Comparison of ENCODE assay signal across 10 cellular contexts in genomic region chr2:17658251-17658843, GRCh38.
DNase-seq lines count a peak whose midpoint lies in the region; ATAC-seq and TF ChIP-seq lines count a peak whose summit lies in the region.
"Had no signal": no experiment of that assay in that cellular context is flagged by ENCODE, and none has a peak within 500 bp of the region (broad histone marks: within the 10 kb centered on the region; RNA-seq: fewer than 3 reads in every experiment).

No MANE protein-coding gene starts in this region.

- no peaks in the 10 kb centered on the region for H3K27me3 Mint-ChIP-seq in Calu3 (ENCODE audit: unreplicated experiment)
- H3K27me3 Mint-ChIP-seq: naive B cell had no signal

- H3K4me3 Mint-ChIP-seq in Calu3 (ENCODE audit: low read depth, unreplicated experiment): no peak overlapping the region
- H3K4me3 Mint-ChIP-seq: naive B cell had no signal

- intact Hi-C loops in Calu3 (cut with micrococcal nuclease; ENCODE audit: unreplicated experiment): no loop called here

- no peak for TF ChIP-seq CTCF in Calu3 (IDR thresholded peaks at IDR 0.05; ENCODE audit: unreplicated experiment)

- no peaks in the 10 kb centered on the region for H3K9me3 Mint-ChIP-seq in Calu3 (ENCODE audit: low read depth, unreplicated experiment)
- H3K9me3 Mint-ChIP-seq: naive B cell had no signal

- DNase-seq in LHCN-M2 (ENCODE audit: low read depth) (peak; percentile 55), glomerular visceral epithelial cell (ENCODE audit: extremely low spot score) (peak; percentile 23), NCI-H2171 treated with DMSO at 0.1 percent for 48 hours (lab: John Stamatoyannopoulos, UW) (no peak), DMS 273 treated with DMSO at 0.1 percent for 48 hours (lab: John Stamatoyannopoulos, UW) (no peak), NCI-H69 (lab: John Stamatoyannopoulos, UW) (no peak), Calu3 (no peak)
- DNase-seq: naive B cell, NCI-H2081 treated with DMSO at 0.1 percent for 48 hours had no signal

- TF ChIP-seq POLR2A in GM18505 (IDR thresholded peaks at IDR 0.05; ENCODE audit: borderline replicate concordance, extremely low read depth, insufficient read depth, insufficient read length): no peak

- H3K4me1 Mint-ChIP-seq in Calu3 (ENCODE audit: low read depth, unreplicated experiment): no peaks in the 10 kb centered on the region

- no peaks in the 10 kb centered on the region for H3K36me3 Mint-ChIP-seq in Calu3 (ENCODE audit: insufficient read depth, unreplicated experiment)

- no peak overlapping the region for H3K27ac Mint-ChIP-seq in Calu3 (ENCODE audit: unreplicated experiment)

- CTCF ChIA-PET in Calu3 (lab: Charles Lee): no interaction called here

- BruUV-seq in Calu3 (replicated peaks; lab: Mats Ljungman, UMichigan): no TSS peak

- ATAC-seq in GM18505 (IDR thresholded peaks at IDR 0.05; ENCODE audit: unreplicated experiment): peak; percentile 59
- peak; percentile 68 for ATAC-seq in GM21786 (IDR thresholded peaks at IDR 0.05; ENCODE audit: unreplicated experiment)

Comparison
In these comparisons a context has a peak if more than half of its experiments do, and no peak if none do; other contexts are left out.
1. DNase-seq: peak in LHCN-M2 (single experiment) and glomerular visceral epithelial cell (single experiment); none in NCI-H2171 treated with DMSO at 0.1 percent for 48 hours (single experiment), DMS 273 treated with DMSO at 0.1 percent for 48 hours (single experiment), NCI-H69 (single experiment) and Calu3 (single experiment).